Comparison of ENCODE assay signal across 8 cellular contexts in genomic region chr10:109978481-109978880, GRCh38. TPM values are rescaled to one million over a fixed set of nuclear protein-coding genes. Genes with fewer than 3 reads are reported as not detected.
DNase-seq lines count a peak whose midpoint lies in the region; ATAC-seq, FAIRE-seq and TF ChIP-seq lines count a peak whose summit lies in the region.

No MANE protein-coding gene starts in this region.

- H3K27me3 Mint-ChIP-seq in activated CD4-positive, alpha-beta T cell treated with anti-CD3 and anti-CD28 coated beads, Interleukin-2, amount 10 ng/mL, durations not matched to agents 24 days and 14 days = peaks cover 10% of the 10 kb centered on the region

- H3K9me3 Mint-ChIP-seq in activated CD4-positive, alpha-beta T cell treated with anti-CD3 and anti-CD28 coated beads, Interleukin-2, amount 10 ng/mL, durations not matched to agents 24 days and 14 days = no peaks in the 10 kb centered on the region

- H3K36me3 ChIP-seq in mucosa of descending colon (ENCODE audit: low read depth) = no peaks in the 10 kb centered on the region

- no peak overlapping the region for H3K4me3 Mint-ChIP-seq in activated CD4-positive, alpha-beta T cell treated with anti-CD3 and anti-CD28 coated beads, Interleukin-2, amount 10 ng/mL, durations not matched to agents 24 days and 14 days

- no peak overlapping the region for H3K4me3 ChIP-seq in mucosa of descending colon

- DNase-seq in D721Med (ENCODE audit: insufficient read length, low spot score) (no peak), HUDEP-2 (lab: John Stamatoyannopoulos, UW; ENCODE audit: unreplicated experiment in 76 of 76) (peak in 41 of 76 experiments; percentile 4 to 62 (median 34)), mucosa of descending colon (peak in 1 of 3 donors; percentile 80), urothelium cell line (ENCODE audit: low spot score) (no peak)
- peak; percentile 89 for DNase-seq in activated CD4-positive, alpha-beta T cell treated with anti-CD3 and anti-CD28 coated beads, Interleukin-2, amount 10 ng/mL, durations not matched to agents 24 days and 14 days
- peak; percentile 54 for DNase-seq in effector CD4-positive, alpha-beta T cell
- DNase-seq in stimulated activated naive CD4-positive, alpha-beta T cell treated with Interleukin-2 at 50 U/mL for 16 hours (lab: John Stamatoyannopoulos, UW) = peak; percentile 50

- H3K27ac Mint-ChIP-seq in activated CD4-positive, alpha-beta T cell treated with anti-CD3 and anti-CD28 coated beads, Interleukin-2, amount 10 ng/mL, durations not matched to agents 24 days and 14 days = no peak overlapping the region

- TF ChIP-seq CTCF in D721Med (IDR thresholded peaks at IDR 0.05; ENCODE audit: insufficient read depth, missing control alignments) (peak; percentile 63), mucosa of descending colon (IDR thresholded peaks at IDR 0.05) (peak; percentile 62)

- H3K9me3 ChIP-seq in mucosa of descending colon = no peaks in the 10 kb centered on the region

- H3K4me1 Mint-ChIP-seq in activated CD4-positive, alpha-beta T cell treated with anti-CD3 and anti-CD28 coated beads, Interleukin-2, amount 10 ng/mL, durations not matched to agents 24 days and 14 days = peaks cover 2% of the 10 kb centered on the region

- no peaks in the 10 kb centered on the region for H3K36me3 Mint-ChIP-seq in activated CD4-positive, alpha-beta T cell treated with anti-CD3 and anti-CD28 coated beads, Interleukin-2, amount 10 ng/mL, durations not matched to agents 24 days and 14 days (ENCODE audit: low read depth)

- peaks cover 36% of the 10 kb centered on the region for H3K4me1 ChIP-seq in mucosa of descending colon (ENCODE audit: low read depth)

- intact Hi-C loops in activated CD4-positive, alpha-beta T cell treated with anti-CD3 and anti-CD28 coated beads, Interleukin-2, amount 10 ng/mL, durations not matched to agents 24 days and 14 days (cut with micrococcal nuclease) = loop anchor here (2.0 to 5.0 kb wide), 2 partner anchors 28 to 96 kb away; partner anchors contain the start of gene ADD3
- intact Hi-C loops in mucosa of descending colon (cut with DNase I, micrococcal nuclease) = no loop called here

- ATAC-seq in mucosa of descending colon = peak; percentile 54
- no peak for ATAC-seq in GM19035 (IDR thresholded peaks at IDR 0.05; ENCODE audit: unreplicated experiment)

- FAIRE-seq in D721Med (lab: Jason Lieb, UNC) (no peak), urothelium cell line (lab: Jason Lieb, UNC) (no peak)

RNA-seq across cellular contexts. Expression of gene ADD3, which starts 29.3 kb away (rescaled TPM):
- 28.4 and 28.9 TPM in 2 replicates for total RNA-seq in activated CD4-positive, alpha-beta T cell treated with anti-CD3 and anti-CD28 coated beads, Interleukin-2, amount 10 ng/mL, durations not matched to agents 24 days and 14 days
- total RNA-seq in mucosa of descending colon = 100 to 1,000 TPM; 109 to 165 (median 141) TPM

RNA-seq across cellular contexts. Expression of gene XPNPEP1, which starts 55.2 kb away (rescaled TPM):
- 98.9 and 105 TPM in 2 replicates for total RNA-seq in activated CD4-positive, alpha-beta T cell treated with anti-CD3 and anti-CD28 coated beads, Interleukin-2, amount 10 ng/mL, durations not matched to agents 24 days and 14 days
- total RNA-seq in mucosa of descending colon = 10 to 100 TPM; 66.6 to 97.7 (median 87.5) TPM

Comparison
In these comparisons a context has a peak if more than half of its experiments do, and no peak if none do; other contexts are left out.
1. DNase-seq: peak in HUDEP-2 (41 of 76), activated CD4-positive, alpha-beta T cell treated with anti-CD3 and anti-CD28 coated beads, Interleukin-2, amount 10 ng/mL, durations not matched to agents 24 days and 14 days (single experiment), effector CD4-positive, alpha-beta T cell (single experiment) and stimulated activated naive CD4-positive, alpha-beta T cell treated with Interleukin-2 at 50 U/mL for 16 hours (single experiment); none in D721Med (single experiment) and urothelium cell line (single experiment).